ENCODE assay signal across 24 cellular contexts in the genomic region with DNA sequence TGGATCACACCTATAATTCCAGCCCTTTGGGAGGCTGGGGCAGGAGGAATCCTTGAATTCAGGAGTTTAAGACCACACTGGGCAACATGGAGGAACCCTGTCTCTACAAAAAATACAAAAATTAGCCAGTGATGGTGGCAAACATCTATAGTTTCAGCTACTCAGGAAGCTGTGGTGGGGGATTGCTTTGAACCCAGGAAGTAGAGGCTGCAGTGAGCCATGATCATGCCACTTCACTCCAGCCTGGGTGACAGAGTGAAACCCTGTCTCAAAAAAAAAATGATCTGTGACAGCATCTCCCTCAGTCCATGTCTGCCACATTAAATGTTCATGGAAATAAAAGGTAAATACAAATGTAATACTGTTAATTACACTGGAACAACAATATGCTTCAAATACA.
DNase-seq lines count a peak whose midpoint lies in the region; ATAC-seq and TF ChIP-seq lines count a peak whose summit lies in the region.
"Had no signal": no experiment of that assay in that cellular context is flagged by ENCODE, and none has a peak within 500 bp of the region (broad histone marks: within the 10 kb centered on the region; RNA-seq: fewer than 3 reads in every experiment).

No MANE protein-coding gene starts in this region.

- peaks cover 11% of the 10 kb centered on the region for H3K9me3 Mint-ChIP-seq in activated CD8-positive, alpha-beta T cell treated with anti-CD3 and anti-CD28 coated beads for 36 hours
- no peaks in the 10 kb centered on the region for H3K9me3 Mint-ChIP-seq in central memory CD8-positive, alpha-beta T cell
- no peaks in the 10 kb centered on the region for H3K9me3 Mint-ChIP-seq in WTC11
- H3K9me3 Mint-ChIP-seq: neural progenitor cell, type B pancreatic cell had no signal

- TF ChIP-seq CTCF in activated CD8-positive, alpha-beta T cell treated with anti-CD3 and anti-CD28 coated beads for 36 hours (IDR thresholded peaks at IDR 0.05) = no peak
- no peak for TF ChIP-seq CTCF in WTC11 (IDR thresholded peaks at IDR 0.05)

- peak overlapping the region; percentile 95 for H3K27ac Mint-ChIP-seq in activated CD8-positive, alpha-beta T cell treated with anti-CD3 and anti-CD28 coated beads for 36 hours
- no peak overlapping the region for H3K27ac Mint-ChIP-seq in central memory CD8-positive, alpha-beta T cell (ENCODE audit: low read depth)
- H3K27ac Mint-ChIP-seq in WTC11 = no peak overlapping the region
- H3K27ac Mint-ChIP-seq: neural progenitor cell, type B pancreatic cell had no signal

- CTCF ChIA-PET in activated CD8-positive, alpha-beta T cell treated with anti-CD3 and anti-CD28 coated beads for 36 hours (lab: Charles Lee) = no interaction called here
- CTCF ChIA-PET in WTC11 (lab: Charles Lee) = no interaction called here

- peaks cover 33% of the 10 kb centered on the region for H3K36me3 Mint-ChIP-seq in activated CD8-positive, alpha-beta T cell treated with anti-CD3 and anti-CD28 coated beads for 36 hours (ENCODE audit: low read depth)
- H3K36me3 Mint-ChIP-seq in central memory CD8-positive, alpha-beta T cell (ENCODE audit: insufficient read depth) = no peaks in the 10 kb centered on the region
- no peaks in the 10 kb centered on the region for H3K36me3 Mint-ChIP-seq in WTC11
- H3K36me3 Mint-ChIP-seq: neural progenitor cell, type B pancreatic cell had no signal

- peaks cover 85% of the 10 kb centered on the region for H3K4me1 Mint-ChIP-seq in activated CD8-positive, alpha-beta T cell treated with anti-CD3 and anti-CD28 coated beads for 36 hours (ENCODE audit: low read depth)
- peaks cover 41% of the 10 kb centered on the region for H3K4me1 Mint-ChIP-seq in central memory CD8-positive, alpha-beta T cell
- H3K4me1 Mint-ChIP-seq in WTC11 = 0 out of 2 replicates have a peak, but pooled peaks cover 3% of the 10 kb centered on the region
- H3K4me1 Mint-ChIP-seq: neural progenitor cell had no signal

- H3K9me3 ChIP-seq in KOPT-K1 (ENCODE audit: insufficient read depth, low read length, poor library complexity, severe bottlenecking) = no peaks in the 10 kb centered on the region
- H3K9me3 ChIP-seq: breast epithelium, gastrocnemius medialis, SJCRH30 had no signal

- H3K27ac ChIP-seq in KOPT-K1 (ENCODE audit: low read depth, low read length, poor library complexity, severe bottlenecking) = peak overlapping the region; percentile 92
- H3K27ac ChIP-seq: breast epithelium, C4-2B, dorsolateral prefrontal cortex, gastrocnemius medialis, GM23248, neural progenitor cell, SJCRH30 had no signal

- POLR2A ChIA-PET in activated CD8-positive, alpha-beta T cell treated with anti-CD3 and anti-CD28 coated beads for 36 hours (lab: Charles Lee) = no interaction called here
- POLR2A ChIA-PET in WTC11 (lab: Charles Lee) = no interaction called here

- DNase-seq in activated CD8-positive, alpha-beta memory T cell treated with anti-CD3 and anti-CD28 coated beads, Interleukin-2, amount 50 U/mL, for 4 hours = peak; percentile 25
- no peak for DNase-seq in activated CD8-positive, alpha-beta memory T cell treated with anti-CD3 and anti-CD28 coated beads, Interleukin-2, amount 50 U/mL, for 48 hours
- peak; percentile 70 for DNase-seq in activated CD8-positive, alpha-beta T cell treated with anti-CD3 and anti-CD28 coated beads for 36 hours
- DNase-seq in central memory CD8-positive, alpha-beta T cell (ENCODE audit: low spot score in 2 of 2) = peak in 1 of 2 donors; percentile 11
- no peak for DNase-seq in WTC11 (ENCODE audit: low spot score)
- DNase-seq: activated CD4-positive, CD25-positive, alpha-beta regulatory T cell treated with anti-CD3 and anti-CD28 coated beads, Interleukin-2, amount 50 U/mL, for 72 hours; dorsolateral prefrontal cortex; erythroblast; gastrocnemius medialis; GM23248; left colon; midbrain; NCI-H1436; NCI-H748 treated with DMSO at 0.1 percent for 48 hours; SJCRH30; small intestine; T1000 had no signal

- intact Hi-C loops in activated CD8-positive, alpha-beta T cell treated with anti-CD3 and anti-CD28 coated beads for 36 hours (cut with micrococcal nuclease) = no loop called here

- no peaks in the 10 kb centered on the region for H3K27me3 Mint-ChIP-seq in activated CD8-positive, alpha-beta T cell treated with anti-CD3 and anti-CD28 coated beads for 36 hours
- H3K27me3 Mint-ChIP-seq in central memory CD8-positive, alpha-beta T cell = no peaks in the 10 kb centered on the region
- H3K27me3 Mint-ChIP-seq in WTC11 (ENCODE audit: low read depth) = no peaks in the 10 kb centered on the region
- H3K27me3 Mint-ChIP-seq: type B pancreatic cell had no signal

- no peaks in the 10 kb centered on the region for H3K36me3 ChIP-seq in KOPT-K1 (ENCODE audit: insufficient read depth, low read length)
- H3K36me3 ChIP-seq: breast epithelium, gastrocnemius medialis, neural progenitor cell, SJCRH30 had no signal

- peak; percentile 62 for ATAC-seq in activated CD8-positive, alpha-beta T cell treated with anti-CD3 and anti-CD28 coated beads for 36 hours
- ATAC-seq in central memory CD8-positive, alpha-beta T cell (replicated peaks; ENCODE audit: extremely low read depth, poor library complexity, severe bottlenecking) = peak; percentile 67
- ATAC-seq in WTC11 (no peak), HG02981 (IDR thresholded peaks at IDR 0.05; ENCODE audit: unreplicated experiment) (no peak), GM19455 (IDR thresholded peaks at IDR 0.05; ENCODE audit: unreplicated experiment) (no peak)
- ATAC-seq: gastrocnemius medialis, left colon had no signal

- no peak overlapping the region for H3K4me3 Mint-ChIP-seq in activated CD8-positive, alpha-beta T cell treated with anti-CD3 and anti-CD28 coated beads for 36 hours
- no peak overlapping the region for H3K4me3 Mint-ChIP-seq in central memory CD8-positive, alpha-beta T cell
- no peak overlapping the region for H3K4me3 Mint-ChIP-seq in WTC11
- H3K4me3 Mint-ChIP-seq: neural progenitor cell, type B pancreatic cell had no signal

TF ChIP-seq in WTC11, 78 proteins besides CTCF, POLR2A, EP300 and RAD21 (continues in another document):
- TF ChIP-seq, protein P1, sequence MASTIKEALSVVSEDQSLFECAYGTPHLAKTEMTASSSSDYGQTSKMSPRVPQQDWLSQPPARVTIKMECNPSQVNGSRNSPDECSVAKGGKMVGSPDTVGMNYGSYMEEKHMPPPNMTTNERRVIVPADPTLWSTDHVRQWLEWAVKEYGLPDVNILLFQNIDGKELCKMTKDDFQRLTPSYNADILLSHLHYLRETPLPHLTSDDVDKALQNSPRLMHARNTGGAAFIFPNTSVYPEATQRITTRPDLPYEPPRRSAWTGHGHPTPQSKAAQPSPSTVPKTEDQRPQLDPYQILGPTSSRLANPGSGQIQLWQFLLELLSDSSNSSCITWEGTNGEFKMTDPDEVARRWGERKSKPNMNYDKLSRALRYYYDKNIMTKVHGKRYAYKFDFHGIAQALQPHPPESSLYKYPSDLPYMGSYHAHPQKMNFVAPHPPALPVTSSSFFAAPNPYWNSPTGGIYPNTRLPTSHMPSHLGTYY (CRISPR knock-in tag; IDR thresholded peaks at IDR 0.05) = no peak
- TF ChIP-seq, protein P2, sequence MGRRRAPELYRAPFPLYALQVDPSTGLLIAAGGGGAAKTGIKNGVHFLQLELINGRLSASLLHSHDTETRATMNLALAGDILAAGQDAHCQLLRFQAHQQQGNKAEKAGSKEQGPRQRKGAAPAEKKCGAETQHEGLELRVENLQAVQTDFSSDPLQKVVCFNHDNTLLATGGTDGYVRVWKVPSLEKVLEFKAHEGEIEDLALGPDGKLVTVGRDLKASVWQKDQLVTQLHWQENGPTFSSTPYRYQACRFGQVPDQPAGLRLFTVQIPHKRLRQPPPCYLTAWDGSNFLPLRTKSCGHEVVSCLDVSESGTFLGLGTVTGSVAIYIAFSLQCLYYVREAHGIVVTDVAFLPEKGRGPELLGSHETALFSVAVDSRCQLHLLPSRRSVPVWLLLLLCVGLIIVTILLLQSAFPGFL (CRISPR knock-in tag; IDR thresholded peaks at IDR 0.05; ENCODE audit: borderline replicate concordance) = no peak
- TF ChIP-seq, protein P3, sequence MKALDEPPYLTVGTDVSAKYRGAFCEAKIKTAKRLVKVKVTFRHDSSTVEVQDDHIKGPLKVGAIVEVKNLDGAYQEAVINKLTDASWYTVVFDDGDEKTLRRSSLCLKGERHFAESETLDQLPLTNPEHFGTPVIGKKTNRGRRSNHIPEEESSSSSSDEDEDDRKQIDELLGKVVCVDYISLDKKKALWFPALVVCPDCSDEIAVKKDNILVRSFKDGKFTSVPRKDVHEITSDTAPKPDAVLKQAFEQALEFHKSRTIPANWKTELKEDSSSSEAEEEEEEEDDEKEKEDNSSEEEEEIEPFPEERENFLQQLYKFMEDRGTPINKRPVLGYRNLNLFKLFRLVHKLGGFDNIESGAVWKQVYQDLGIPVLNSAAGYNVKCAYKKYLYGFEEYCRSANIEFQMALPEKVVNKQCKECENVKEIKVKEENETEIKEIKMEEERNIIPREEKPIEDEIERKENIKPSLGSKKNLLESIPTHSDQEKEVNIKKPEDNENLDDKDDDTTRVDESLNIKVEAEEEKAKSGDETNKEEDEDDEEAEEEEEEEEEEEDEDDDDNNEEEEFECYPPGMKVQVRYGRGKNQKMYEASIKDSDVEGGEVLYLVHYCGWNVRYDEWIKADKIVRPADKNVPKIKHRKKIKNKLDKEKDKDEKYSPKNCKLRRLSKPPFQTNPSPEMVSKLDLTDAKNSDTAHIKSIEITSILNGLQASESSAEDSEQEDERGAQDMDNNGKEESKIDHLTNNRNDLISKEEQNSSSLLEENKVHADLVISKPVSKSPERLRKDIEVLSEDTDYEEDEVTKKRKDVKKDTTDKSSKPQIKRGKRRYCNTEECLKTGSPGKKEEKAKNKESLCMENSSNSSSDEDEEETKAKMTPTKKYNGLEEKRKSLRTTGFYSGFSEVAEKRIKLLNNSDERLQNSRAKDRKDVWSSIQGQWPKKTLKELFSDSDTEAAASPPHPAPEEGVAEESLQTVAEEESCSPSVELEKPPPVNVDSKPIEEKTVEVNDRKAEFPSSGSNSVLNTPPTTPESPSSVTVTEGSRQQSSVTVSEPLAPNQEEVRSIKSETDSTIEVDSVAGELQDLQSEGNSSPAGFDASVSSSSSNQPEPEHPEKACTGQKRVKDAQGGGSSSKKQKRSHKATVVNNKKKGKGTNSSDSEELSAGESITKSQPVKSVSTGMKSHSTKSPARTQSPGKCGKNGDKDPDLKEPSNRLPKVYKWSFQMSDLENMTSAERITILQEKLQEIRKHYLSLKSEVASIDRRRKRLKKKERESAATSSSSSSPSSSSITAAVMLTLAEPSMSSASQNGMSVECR (CRISPR knock-in tag; IDR thresholded peaks at IDR 0.05; ENCODE audit: borderline replicate concordance) = no peak

Comparison
In these comparisons a context has a peak if more than half of its experiments do, and no peak if none do; other contexts are left out.
1. DNase-seq: peak in activated CD8-positive, alpha-beta memory T cell treated with anti-CD3 and anti-CD28 coated beads, Interleukin-2, amount 50 U/mL, for 4 hours (single experiment) and activated CD8-positive, alpha-beta T cell treated with anti-CD3 and anti-CD28 coated beads for 36 hours (single experiment); none in activated CD8-positive, alpha-beta memory T cell treated with anti-CD3 and anti-CD28 coated beads, Interleukin-2, amount 50 U/mL, for 48 hours (single experiment) and WTC11 (single experiment).
2. ATAC-seq: peak in activated CD8-positive, alpha-beta T cell treated with anti-CD3 and anti-CD28 coated beads for 36 hours (single experiment) and central memory CD8-positive, alpha-beta T cell (single experiment); none in WTC11 (single experiment), HG02981 (single experiment) and GM19455 (single experiment).